Comparison of ENCODE assay signal across 23 cellular contexts in genomic region chr18:21257383-21257782, GRCh38. TPM values are rescaled to one million over a fixed set of nuclear protein-coding genes. Genes with fewer than 3 reads are reported as not detected.
A peak's percentile ranks its signal among the peaks of the same experiment; 100 is the strongest.
DNase-seq lines count a peak whose midpoint lies in the region; ATAC-seq, FAIRE-seq and TF ChIP-seq lines count a peak whose summit lies in the region.
"Had no signal": no experiment of that assay in that cellular context is flagged by ENCODE, and none has a peak within 500 bp of the region (broad histone marks: within the 10 kb centered on the region; RNA-seq: fewer than 3 reads in every experiment).

No MANE protein-coding gene starts in this region.

- H3K27me3 Mint-ChIP-seq in Caco-2 (ENCODE audit: insufficient read depth, unreplicated experiment) = no peaks in the 10 kb centered on the region
- no peaks in the 10 kb centered on the region for H3K27me3 Mint-ChIP-seq in nephron progenitor cell (ENCODE audit: low read depth, poor library complexity)
- H3K27me3 Mint-ChIP-seq: CD4-positive, CD25-positive, alpha-beta regulatory T cell had no signal

- H3K27me3 ChIP-seq in Caco-2 (replicated peaks; ENCODE audit: control insufficient read depth, insufficient read depth, low read length) = no peaks in the 10 kb centered on the region
- H3K27me3 ChIP-seq: uterus had no signal

- H3K27ac Mint-ChIP-seq in Caco-2 (ENCODE audit: unreplicated experiment) (peak overlapping the region; percentile 80), nephron progenitor cell (peak overlapping the region; percentile 88)
- H3K27ac Mint-ChIP-seq: activated naive CD4-positive, alpha-beta T cell treated with anti-CD3 and anti-CD28 coated beads, Interleukin-2, amount 50 U/mL, for 72 hours; CD4-positive, CD25-positive, alpha-beta regulatory T cell; T-helper 2 cell treated with Interferon-gamma antibody and Interleukin-4, amounts not matched to agents 5 μg/mL and 100 μg/mL, for 36 hours had no signal

- peaks cover 26% of the 10 kb centered on the region for H3K4me1 Mint-ChIP-seq in Caco-2 (ENCODE audit: low read depth, unreplicated experiment)
- H3K4me1 Mint-ChIP-seq in nephron progenitor cell = peaks cover 69% of the 10 kb centered on the region
- H3K4me1 Mint-ChIP-seq: CD4-positive, CD25-positive, alpha-beta regulatory T cell had no signal

- POLR2A ChIA-PET in Caco-2 (lab: Charles Lee) = no interaction called here

- no peak for TF ChIP-seq CTCF in Caco-2 (IDR thresholded peaks at IDR 0.05; ENCODE audit: insufficient read depth in 1 of 2, low read depth in 1 of 2, low read length in 1 of 2, severe bottlenecking in 1 of 2, unreplicated experiment in 1 of 2)
- TF ChIP-seq CTCF in choroid plexus epithelial cell (conservative IDR thresholded peaks at IDR 0.05; ENCODE audit: low read depth, low read length) = no peak
- no peak for TF ChIP-seq CTCF in nephron progenitor cell (IDR thresholded peaks at IDR 0.05)

- BruUV-seq in Caco-2 (replicated peaks; lab: Mats Ljungman, UMichigan) = no TSS peak

- peak in 1 of 2 experiments; percentile 50 for DNase-seq in Caco-2
- peak; percentile 65 for DNase-seq in HTR-8/SVneo (ENCODE audit: insufficient read length, low spot score)
- peak; percentile 50 for DNase-seq in choroid plexus epithelial cell (ENCODE audit: low read depth)
- DNase-seq in nephron progenitor cell = no peak
- DNase-seq in erythroblast (lab: John Stamatoyannopoulos, UW) = no peak
- DNase-seq in NOMO-1 treated with dmso at 0.1 percent for 144 hours (lab: John Stamatoyannopoulos, UW; ENCODE audit: unreplicated experiment) = no peak
- DNase-seq: activated CD4-positive, alpha-beta T cell treated with anti-CD3 and anti-CD28 coated beads, Interleukin-2, amount 50 U/mL, for 1 hour; CD4-positive, CD25-positive, alpha-beta regulatory T cell; GDM1; heart right ventricle; left ventricle myocardium superior; NCI-H524; SK-N-SH; stimulated activated CD4-positive, alpha-beta T cell treated with anti-CD3 and anti-CD28 coated beads, Interleukin-1b, Interleukin-23, amount 100 ng/mL, for 48 hours; substantia nigra; uterus had no signal

- peaks cover 80% of the 10 kb centered on the region for H3K4me1 ChIP-seq in Caco-2
- H3K4me1 ChIP-seq: uterus had no signal

- TF ChIP-seq POLR2A in erythroblast (IDR thresholded peaks at IDR 0.05; ENCODE audit: low read length) = no peak

- H3K36me3 ChIP-seq in Caco-2 (ENCODE audit: control insufficient read depth, insufficient read depth, low read length) = no peaks in the 10 kb centered on the region
- H3K36me3 ChIP-seq: heart right ventricle, uterus had no signal

- H3K36me3 Mint-ChIP-seq in Caco-2 (ENCODE audit: insufficient read depth, unreplicated experiment) (peaks cover 15% of the 10 kb centered on the region), nephron progenitor cell (ENCODE audit: low read depth) (peaks cover 5% of the 10 kb centered on the region)
- H3K36me3 Mint-ChIP-seq: activated naive CD4-positive, alpha-beta T cell treated with anti-CD3 and anti-CD28 coated beads, Interleukin-2, amount 50 U/mL, for 72 hours; CD4-positive, CD25-positive, alpha-beta regulatory T cell had no signal

- H3K9me3 Mint-ChIP-seq in Caco-2 (ENCODE audit: unreplicated experiment) (no peaks in the 10 kb centered on the region), nephron progenitor cell (no peaks in the 10 kb centered on the region)
- H3K9me3 Mint-ChIP-seq: activated naive CD4-positive, alpha-beta T cell treated with anti-CD3 and anti-CD28 coated beads, Interleukin-2, amount 50 U/mL, for 72 hours; CD4-positive, CD25-positive, alpha-beta regulatory T cell; T-helper 2 cell treated with Interferon-gamma antibody and Interleukin-4, amounts not matched to agents 5 μg/mL and 100 μg/mL, for 36 hours had no signal

- H3K4me3 ChIP-seq in Caco-2 (ENCODE audit: low read depth, low read length) (no peak overlapping the region), choroid plexus epithelial cell (ENCODE audit: low read depth, low read length) (no peak overlapping the region)
- H3K4me3 ChIP-seq: coronary artery, heart right ventricle, uterus had no signal

- no peaks in the 10 kb centered on the region for H3K9me3 ChIP-seq in Caco-2
- H3K9me3 ChIP-seq: heart right ventricle, SK-N-SH, uterus had no signal

- intact Hi-C loops in Caco-2 (cut with micrococcal nuclease; ENCODE audit: unreplicated experiment) = loop anchor here (2.0 to 5.0 kb wide), 3 partner anchors 15 to 60 kb away; partner anchors contain the start of gene GREB1L

- peak; percentile 52 for FAIRE-seq in HTR-8/SVneo (lab: Jason Lieb, UNC)
- FAIRE-seq: bronchial epithelial cell, endometrium had no signal

- CTCF ChIA-PET in Caco-2 (lab: Charles Lee) = no interaction called here

- H3K4me3 Mint-ChIP-seq in Caco-2 (ENCODE audit: unreplicated experiment) (peak overlapping the region; percentile 48), nephron progenitor cell (no peak overlapping the region)
- H3K4me3 Mint-ChIP-seq: CD4-positive, CD25-positive, alpha-beta regulatory T cell; T-helper 2 cell treated with Interferon-gamma antibody and Interleukin-4, amounts not matched to agents 5 μg/mL and 100 μg/mL, for 36 hours had no signal

- ATAC-seq in GM19035 (IDR thresholded peaks at IDR 0.05; ENCODE audit: unreplicated experiment) (no peak), SK-N-SH treated with all-trans-retinoic acid at 6 μM for 48 hours (no peak)
- ATAC-seq: activated naive CD4-positive, alpha-beta T cell treated with anti-CD3 and anti-CD28 coated beads, Interleukin-2, amount 50 U/mL, for 72 hours; heart right ventricle; left ventricle myocardium superior had no signal

TF ChIP-seq in SK-N-SH treated with all-trans-retinoic acid at 6 μM for 48 hours, 23 proteins besides CTCF, POLR2A, EP300 and RAD21:
- no peak for TF ChIP-seq ESRRG (CRISPR knock-in tag; IDR thresholded peaks at IDR 0.05)
- no peak for TF ChIP-seq ZNF70 (CRISPR knock-in tag; IDR thresholded peaks at IDR 0.05)
- TF ChIP-seq TCF4 (CRISPR knock-in tag; IDR thresholded peaks at IDR 0.05; ENCODE audit: borderline replicate concordance) = no peak
- TF ChIP-seq ZNF565 (CRISPR knock-in tag; conservative IDR thresholded peaks at IDR 0.05; ENCODE audit: low read depth) = no peak
- no peak for TF ChIP-seq BACH2 (CRISPR knock-in tag; IDR thresholded peaks at IDR 0.05; ENCODE audit: borderline replicate concordance)
- no peak for TF ChIP-seq TOX (CRISPR knock-in tag; IDR thresholded peaks at IDR 0.05; ENCODE audit: borderline replicate concordance)
- no peak for TF ChIP-seq OSR1 (CRISPR knock-in tag; IDR thresholded peaks at IDR 0.05)
- no peak for TF ChIP-seq GLIS3 (CRISPR knock-in tag; IDR thresholded peaks at IDR 0.05)
- no peak for TF ChIP-seq TSHZ2 (CRISPR knock-in tag; IDR thresholded peaks at IDR 0.05)
- TF ChIP-seq SNAI2 (CRISPR knock-in tag; IDR thresholded peaks at IDR 0.05) = no peak

RNA-seq across cellular contexts. Expression of gene GREB1L, which starts 15.4 kb away (rescaled TPM):
- 71.1 and 75.4 TPM in 2 replicates for total RNA-seq in Caco-2 (2022)
- total RNA-seq: activated naive CD4-positive, alpha-beta T cell treated with anti-CD3 and anti-CD28 coated beads, Interleukin-2, amount 50 U/mL, for 72 hours; CD4-positive, CD25-positive, alpha-beta regulatory T cell had no signal

Comparison
In these comparisons a context has a peak if more than half of its experiments do, and no peak if none do; other contexts are left out.
1. DNase-seq: peak in HTR-8/SVneo (single experiment) and choroid plexus epithelial cell (single experiment); none in nephron progenitor cell (single experiment), erythroblast (0 of 2) and NOMO-1 treated with dmso at 0.1 percent for 144 hours (single experiment).